23 cellular contexts compared by ENCODE assay signal in the genomic region with DNA sequence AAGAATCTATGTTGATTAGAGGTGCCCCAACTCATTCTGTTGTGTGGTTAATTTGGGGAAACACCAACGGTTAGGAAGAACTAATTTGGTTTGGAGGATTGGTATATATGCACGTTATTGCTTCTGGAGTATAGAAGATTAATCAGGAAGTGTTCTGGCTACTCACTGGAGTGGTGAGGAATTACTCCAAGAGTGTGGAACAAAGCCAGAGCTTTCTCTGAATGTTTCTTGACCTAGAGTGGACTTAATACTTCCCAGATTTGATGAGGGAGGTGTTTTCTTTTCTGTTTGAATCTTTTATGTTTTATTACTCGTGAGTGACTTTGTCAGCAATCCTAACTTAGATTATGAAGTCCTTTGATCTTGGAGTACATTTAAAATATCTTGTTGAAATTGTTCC.
DNase-seq lines count a peak whose midpoint lies in the region; ATAC-seq and TF ChIP-seq lines count a peak whose summit lies in the region.
"Had no signal": no experiment of that assay in that cellular context is flagged by ENCODE, and none has a peak within 500 bp of the region (broad histone marks: within the 10 kb centered on the region; RNA-seq: fewer than 3 reads in every experiment).

No MANE protein-coding gene starts in this region.

- no peak for ATAC-seq in naive thymus-derived CD8-positive, alpha-beta T cell
- ATAC-seq: activated CD8-positive, alpha-beta T cell treated with anti-CD3 and anti-CD28 coated beads, Interleukin-2, amount 10 ng/mL, durations not matched to agents 7 days and 5 days; stimulated activated naive CD8-positive, alpha-beta T cell treated with anti-CD3 and anti-CD28 coated beads, Interleukin-15, Interleukin-2, amounts not matched to agents 100 U/mL and 50 U/mL, for 24 hours had no signal

- POLR2A ChIA-PET in naive thymus-derived CD8-positive, alpha-beta T cell (lab: Charles Lee) = interaction anchor here (0.5 to 2.2 kb wide), 3 partner anchors 11 to 174 kb away, joined by 3 to 8 read pairs (median 3); no protein-coding TSS in a partner anchor

- H3K27me3 Mint-ChIP-seq in HFFc6 (ENCODE audit: insufficient read depth) = no peaks in the 10 kb centered on the region
- H3K27me3 Mint-ChIP-seq in naive thymus-derived CD8-positive, alpha-beta T cell = no peaks in the 10 kb centered on the region
- H3K27me3 Mint-ChIP-seq: memory B cell had no signal

- no peak overlapping the region for H3K4me3 Mint-ChIP-seq in HFFc6
- H3K4me3 Mint-ChIP-seq in naive thymus-derived CD8-positive, alpha-beta T cell = peak overlapping the region in 5 of 10 donors; percentile 11 to 41 (median 33)
- H3K4me3 Mint-ChIP-seq: activated CD8-positive, alpha-beta T cell treated with anti-CD3 and anti-CD28 coated beads, Interleukin-2, amount 10 ng/mL, durations not matched to agents 7 days and 5 days; memory B cell had no signal

- no peak overlapping the region for H3K4me3 ChIP-seq in AG10803 (ENCODE audit: low read length)
- no peak overlapping the region for H3K4me3 ChIP-seq in fibroblast of mammary gland (ENCODE audit: control insufficient read depth, low read depth, low read length)
- H3K4me3 ChIP-seq: upper lobe of left lung had no signal

- H3K9me3 Mint-ChIP-seq in HFFc6 = no peaks in the 10 kb centered on the region
- peaks cover 0 to 14% (median 0%) of the 10 kb centered on the region in 9 donors for H3K9me3 Mint-ChIP-seq in naive thymus-derived CD8-positive, alpha-beta T cell
- H3K9me3 Mint-ChIP-seq: memory B cell had no signal

- H3K4me1 Mint-ChIP-seq in HFFc6 (ENCODE audit: low read depth) = peaks cover 47% of the 10 kb centered on the region
- H3K4me1 Mint-ChIP-seq in naive thymus-derived CD8-positive, alpha-beta T cell = peaks cover 41 to 83% (median 79%) of the 10 kb centered on the region in 4 donors
- H3K4me1 Mint-ChIP-seq: memory B cell had no signal

- peak overlapping the region; percentile 80 for H3K27ac Mint-ChIP-seq in HFFc6
- peak overlapping the region in 9 of 10 donors; percentile 20 to 89 (median 61) for H3K27ac Mint-ChIP-seq in naive thymus-derived CD8-positive, alpha-beta T cell
- H3K27ac Mint-ChIP-seq: activated CD8-positive, alpha-beta T cell treated with anti-CD3 and anti-CD28 coated beads, Interleukin-2, amount 10 ng/mL, durations not matched to agents 7 days and 5 days; memory B cell had no signal

- in situ Hi-C loops in GM13977 (cut with MboI; ENCODE audit: low pct_unique_long_range_greater_than_20kb, low sequenced_read_pairs, unreplicated experiment) = no loop called here

- DNase-seq in AG10803 (ENCODE audit: low read depth) = peak; percentile 32
- peak; percentile 31 for DNase-seq in HFFc6
- DNase-seq in fibroblast of mammary gland (ENCODE audit: low read depth) = peak; percentile 71
- DNase-seq in naive thymus-derived CD8-positive, alpha-beta T cell = no peak
- no peak for DNase-seq in NCI-H2227 (lab: John Stamatoyannopoulos, UW; ENCODE audit: unreplicated experiment)
- DNase-seq in NCI-H2107 treated with DMSO at 0.1 percent for 48 hours (lab: John Stamatoyannopoulos, UW; ENCODE audit: unreplicated experiment) = no peak
- no peak for DNase-seq in activated CD4-positive, alpha-beta T cell treated with anti-CD3 and anti-CD28 coated beads for 1 hour
- DNase-seq in GM13977 (ENCODE audit: low spot score) = no peak
- DNase-seq: activated CD4-positive, CD25-positive, alpha-beta regulatory T cell; activated CD8-positive, alpha-beta T cell treated with anti-CD3 and anti-CD28 coated beads, Interleukin-2, amount 10 ng/mL, durations not matched to agents 7 days and 5 days; C1 segment of cervical spinal cord; central memory CD4-positive, alpha-beta T cell; foreskin melanocyte; HCEC 1CT; islet precursor cell; KBM-7; NCI-H1694 treated with DMSO at 0.1 percent for 48 hours; NCI-H69; stimulated activated CD4-positive, alpha-beta T cell treated with anti-CD3 and anti-CD28 coated beads, Interleukin-12 subunit alpha, Interleukin-12 subunit beta, amount 100 ng/mL, for 4 hours; stimulated activated CD4-positive, alpha-beta T cell treated with anti-CD3 and anti-CD28 coated beads, Interleukin-4, amount 100 ng/mL, for 4 hours; stimulated activated naive CD8-positive, alpha-beta T cell treated with anti-CD3 and anti-CD28 coated beads, Interleukin-15, Interleukin-2, amounts not matched to agents 100 U/mL and 50 U/mL, for 24 hours; upper lobe of left lung had no signal

- no peak for TF ChIP-seq CTCF in AG10803 (conservative IDR thresholded peaks at IDR 0.05; ENCODE audit: low read length)
- no peak for TF ChIP-seq CTCF in HFFc6 (IDR thresholded peaks at IDR 0.05)
- TF ChIP-seq CTCF in fibroblast of mammary gland (conservative IDR thresholded peaks at IDR 0.05; ENCODE audit: control insufficient read depth, insufficient read depth, low read depth, low read length) = no peak
- TF ChIP-seq CTCF in GM13977 (IDR thresholded peaks at IDR 0.05; ENCODE audit: extremely low read depth, insufficient read depth, missing control alignments) = no peak

- peaks cover 43% of the 10 kb centered on the region for H3K36me3 Mint-ChIP-seq in HFFc6 (ENCODE audit: low read depth)
- H3K36me3 Mint-ChIP-seq in naive thymus-derived CD8-positive, alpha-beta T cell = peaks cover 11 to 25% (median 22%) of the 10 kb centered on the region in 3 donors

Comparison
In these comparisons a context has a peak if more than half of its experiments do, and no peak if none do; other contexts are left out.
1. DNase-seq: peak in AG10803 (single experiment), HFFc6 (single experiment) and fibroblast of mammary gland (single experiment); none in naive thymus-derived CD8-positive, alpha-beta T cell (0 of 10), NCI-H2227 (single experiment), NCI-H2107 treated with DMSO at 0.1 percent for 48 hours (single experiment), activated CD4-positive, alpha-beta T cell treated with anti-CD3 and anti-CD28 coated beads for 1 hour (single experiment) and GM13977 (single experiment).